1 cellular context compared by ENCODE assay signal in the genomic region with DNA sequence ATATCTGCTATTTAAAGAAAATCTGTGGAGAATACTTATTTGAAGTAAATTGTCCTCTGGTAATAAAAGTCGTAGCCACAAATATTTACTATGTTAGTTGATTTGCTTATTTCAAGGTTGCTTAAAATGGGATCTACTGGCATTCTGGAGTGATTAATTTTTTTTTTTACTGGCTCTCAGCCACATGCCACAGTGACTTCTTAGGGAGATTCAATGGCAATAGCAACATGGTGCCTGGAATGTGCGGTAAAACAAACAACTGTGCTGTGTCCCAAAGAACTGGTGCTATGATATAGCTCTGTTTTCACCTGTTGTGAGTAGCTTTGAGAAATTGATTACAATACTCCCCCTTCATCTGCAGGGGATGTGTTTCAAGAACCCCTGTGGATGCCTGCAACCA.
TF ChIP-seq lines count a peak whose summit lies in the region.

No MANE protein-coding gene starts in this region.

TF ChIP-seq in GM23338, 12 proteins besides CTCF, POLR2A, EP300 and RAD21 (continued from another document):
- no peak for TF ChIP-seq ZNF462 (CRISPR knock-in tag; IDR thresholded peaks at IDR 0.05)
- TF ChIP-seq EZH2 (IDR thresholded peaks at IDR 0.05; ENCODE audit: low read depth, unreplicated experiment), result no peak
- TF ChIP-seq POLR2AphosphoS5 (IDR thresholded peaks at IDR 0.05; ENCODE audit: low read depth), result no peak
- TF ChIP-seq ZNF114 (CRISPR knock-in tag; IDR thresholded peaks at IDR 0.05), result no peak
